Comparison of ENCODE assay signal across 21 cellular contexts in the genomic region with DNA sequence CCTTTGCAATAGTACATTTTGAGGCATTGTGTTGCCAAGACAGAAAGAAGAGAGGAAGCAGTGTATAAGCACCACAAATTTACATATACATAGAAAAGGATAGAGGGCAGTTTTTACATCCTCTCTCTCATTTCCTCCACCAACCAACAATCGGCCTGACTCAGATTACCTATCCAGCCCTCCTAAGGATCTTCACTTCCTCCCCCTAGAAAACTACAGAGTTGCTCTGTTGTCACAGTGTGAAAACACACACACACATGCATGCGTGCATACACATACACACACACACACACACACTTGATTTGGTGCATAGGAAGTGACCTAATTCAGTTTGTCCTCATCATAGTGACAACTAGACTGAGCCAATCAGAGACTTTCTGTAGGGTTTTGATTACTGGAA.
DNase-seq lines count a peak whose midpoint lies in the region; ATAC-seq and TF ChIP-seq lines count a peak whose summit lies in the region.
"Had no signal": no experiment of that assay in that cellular context is flagged by ENCODE, and none has a peak within 500 bp of the region (broad histone marks: within the 10 kb centered on the region; RNA-seq: fewer than 3 reads in every experiment).

No MANE protein-coding gene starts in this region.

- no peaks in the 10 kb centered on the region for H3K9me3 Mint-ChIP-seq in natural killer cell
- no peaks in the 10 kb centered on the region for H3K9me3 Mint-ChIP-seq in activated T-helper 17 cell treated with anti-CD3 and anti-CD28 coated beads, Interleukin-2, amount 50 U/mL, for 72 hours
- peaks cover 4% of the 10 kb centered on the region for H3K9me3 Mint-ChIP-seq in activated CD4-positive, alpha-beta T cell treated with anti-CD3 and anti-CD28 coated beads, Interleukin-2, amount 10 ng/mL, durations not matched to agents 24 days and 14 days

- no peak overlapping the region for H3K4me3 Mint-ChIP-seq in natural killer cell
- no peak overlapping the region for H3K4me3 Mint-ChIP-seq in activated T-helper 17 cell treated with anti-CD3 and anti-CD28 coated beads, Interleukin-2, amount 50 U/mL, for 72 hours
- H3K4me3 Mint-ChIP-seq in activated CD4-positive, alpha-beta T cell treated with anti-CD3 and anti-CD28 coated beads, Interleukin-2, amount 10 ng/mL, durations not matched to agents 24 days and 14 days, result no peak overlapping the region
- H3K4me3 Mint-ChIP-seq: activated CD4-positive, alpha-beta T cell treated with anti-CD3 and anti-CD28 coated beads for 36 hours; T-helper 17 cell had no signal

- no peak for TF ChIP-seq CTCF in natural killer cell (IDR thresholded peaks at IDR 0.05)

- H3K27ac Mint-ChIP-seq in natural killer cell, result no peak overlapping the region
- no peak overlapping the region for H3K27ac Mint-ChIP-seq in activated T-helper 17 cell treated with anti-CD3 and anti-CD28 coated beads, Interleukin-2, amount 50 U/mL, for 72 hours
- no peak overlapping the region for H3K27ac Mint-ChIP-seq in activated CD4-positive, alpha-beta T cell treated with anti-CD3 and anti-CD28 coated beads, Interleukin-2, amount 10 ng/mL, durations not matched to agents 24 days and 14 days
- H3K27ac Mint-ChIP-seq: activated CD4-positive, alpha-beta T cell treated with anti-CD3 and anti-CD28 coated beads for 36 hours; progenitor cell of endocrine pancreas; T-helper 17 cell had no signal

- ATAC-seq in GM18907 (IDR thresholded peaks at IDR 0.05; ENCODE audit: unreplicated experiment) (peak; percentile 46), HG02884 (IDR thresholded peaks at IDR 0.05; ENCODE audit: unreplicated experiment) (peak; percentile 45), natural killer cell (peak; percentile 52)
- no peak for ATAC-seq in activated T-helper 17 cell treated with anti-CD3 and anti-CD28 coated beads, Interleukin-2, amount 50 U/mL, for 72 hours (replicated peaks)
- ATAC-seq in activated CD4-positive, CD25-positive, alpha-beta regulatory T cell treated with anti-CD3 and anti-CD28 coated beads, Interleukin-2, amount 50 U/mL, for 24 hours, result no peak
- ATAC-seq: activated CD4-positive, alpha-beta T cell treated with anti-CD3 and anti-CD28 coated beads for 36 hours; gastroesophageal sphincter; left lung; right lobe of liver; T-helper 17 cell had no signal

- intact Hi-C loops in natural killer cell (cut with micrococcal nuclease), result no loop called here
- intact Hi-C loops in activated CD4-positive, alpha-beta T cell treated with anti-CD3 and anti-CD28 coated beads, Interleukin-2, amount 10 ng/mL, durations not matched to agents 24 days and 14 days (cut with micrococcal nuclease), result no loop called here

- H3K27me3 Mint-ChIP-seq in natural killer cell (ENCODE audit: low read depth in 2 of 2), result peaks cover 0 to 8% of the 10 kb centered on the region in 2 donors
- H3K27me3 Mint-ChIP-seq in activated T-helper 17 cell treated with anti-CD3 and anti-CD28 coated beads, Interleukin-2, amount 50 U/mL, for 72 hours, result no peaks in the 10 kb centered on the region
- H3K27me3 Mint-ChIP-seq in activated CD4-positive, alpha-beta T cell treated with anti-CD3 and anti-CD28 coated beads, Interleukin-2, amount 10 ng/mL, durations not matched to agents 24 days and 14 days, result no peaks in the 10 kb centered on the region
- H3K27me3 Mint-ChIP-seq: activated CD4-positive, alpha-beta T cell treated with anti-CD3 and anti-CD28 coated beads for 36 hours; progenitor cell of endocrine pancreas; T-helper 17 cell had no signal

- H3K36me3 Mint-ChIP-seq in natural killer cell, result no peaks in the 10 kb centered on the region
- no peaks in the 10 kb centered on the region for H3K36me3 Mint-ChIP-seq in activated T-helper 17 cell treated with anti-CD3 and anti-CD28 coated beads, Interleukin-2, amount 50 U/mL, for 72 hours (ENCODE audit: low read depth)
- peaks cover 6% of the 10 kb centered on the region for H3K36me3 Mint-ChIP-seq in activated CD4-positive, alpha-beta T cell treated with anti-CD3 and anti-CD28 coated beads, Interleukin-2, amount 10 ng/mL, durations not matched to agents 24 days and 14 days (ENCODE audit: low read depth)

- DNase-seq in MV-4-11 (lab: John Stamatoyannopoulos, UW) (peak; percentile 49), natural killer cell (no peak)
- DNase-seq in activated CD4-positive, alpha-beta T cell treated with anti-CD3 and anti-CD28 coated beads, Interleukin-2, amount 10 ng/mL, durations not matched to agents 24 days and 14 days, result no peak
- DNase-seq: activated CD4-positive, alpha-beta T cell treated with anti-CD3 and anti-CD28 coated beads for 36 hours; activated effector memory CD4-positive, alpha-beta T cell treated with anti-CD3 and anti-CD28 coated beads, Interleukin-2, amount 50 U/mL, for 16 hours; activated T-cell treated with anti-CD3 and anti-CD28 coated beads for 4 hours; C1 segment of cervical spinal cord; dorsolateral prefrontal cortex; left lung; mesendoderm; MG63; NCI-H1436; right lobe of liver; stimulated activated CD4-positive, alpha-beta T cell treated with anti-CD3 and anti-CD28 coated beads, Interleukin-2, amount 100 ng/mL, for 48 hours; T-helper 17 cell had no signal

- peaks cover 53 to 65% of the 10 kb centered on the region in 2 donors for H3K4me1 Mint-ChIP-seq in natural killer cell
- no peaks in the 10 kb centered on the region for H3K4me1 Mint-ChIP-seq in activated T-helper 17 cell treated with anti-CD3 and anti-CD28 coated beads, Interleukin-2, amount 50 U/mL, for 72 hours
- H3K4me1 Mint-ChIP-seq in activated CD4-positive, alpha-beta T cell treated with anti-CD3 and anti-CD28 coated beads, Interleukin-2, amount 10 ng/mL, durations not matched to agents 24 days and 14 days, result peaks cover 2% of the 10 kb centered on the region
- H3K4me1 Mint-ChIP-seq: activated CD4-positive, alpha-beta T cell treated with anti-CD3 and anti-CD28 coated beads for 36 hours; T-helper 17 cell had no signal

Comparison
In these comparisons a context has a peak if more than half of its experiments do, and no peak if none do; other contexts are left out.
1. ATAC-seq: peak in GM18907 (single experiment), HG02884 (single experiment) and natural killer cell (3 of 3); none in activated T-helper 17 cell treated with anti-CD3 and anti-CD28 coated beads, Interleukin-2, amount 50 U/mL, for 72 hours (single experiment) and activated CD4-positive, CD25-positive, alpha-beta regulatory T cell treated with anti-CD3 and anti-CD28 coated beads, Interleukin-2, amount 50 U/mL, for 24 hours (0 of 2).